In genomic region chr4:119362413-119362812, GRCh38 we compare ENCODE assay signal across 13 cellular contexts. TPM values are rescaled to one million over a fixed set of nuclear protein-coding genes. Genes with fewer than 3 reads are reported as not detected.
"Had no signal": no experiment of that assay in that cellular context is flagged by ENCODE, and none has a peak within 500 bp of the region (broad histone marks: within the 10 kb centered on the region; RNA-seq: fewer than 3 reads in every experiment).

No MANE protein-coding gene starts in this region.

RNA-seq across cellular contexts. Expression of gene FABP2, which starts 40.5 kb away (rescaled TPM):
- total RNA-seq: subcutaneous adipose tissue, suprapubic skin, temporal lobe, testis, thoracic aorta, thyroid gland, tibial nerve, upper lobe of left lung, upper lobe of right lung, ureter, urinary bladder, uterus, vagina had no signal
- polyA plus RNA-seq: urinary bladder had no signal
